Comparison of ENCODE assay signal across 33 cellular contexts in genomic region chr2:152297715-152298114, GRCh38.
"Had no signal": no experiment of that assay in that cellular context is flagged by ENCODE, and none has a peak within 500 bp of the region (broad histone marks: within the 10 kb centered on the region; RNA-seq: fewer than 3 reads in every experiment).

No MANE protein-coding gene starts in this region.

- H3K36me3 ChIP-seq: MG63 had no signal

- H3K9me3 ChIP-seq: MG63 had no signal

- H3K27ac ChIP-seq: KMS-11 had no signal

- DNase-seq: Karpas-422, Kasumi-1, MG63, MM.1S, MV-4-11, NCI-H1048, NCI-H1092, NCI-H1092 treated with DMSO at 0.1 percent for 48 hours, NCI-H1105, NCI-H1105 treated with DMSO at 0.1 percent for 48 hours, NCI-H1417 treated with DMSO at 0.1 percent for 48 hours, NCI-H1436, NCI-H1436 treated with DMSO at 0.1 percent for 48 hours, NCI-H146, NCI-H1694, NCI-H1694 treated with DMSO at 0.1 percent for 48 hours, NCI-H187, NCI-H187 treated with DMSO at 0.1 percent for 48 hours, NCI-H1930, NCI-H2029, NCI-H2029 treated with DMSO at 0.1 percent for 48 hours, NCI-H2081, NCI-H2081 treated with DMSO at 0.1 percent for 48 hours, NCI-H2107, NCI-H2171, NCI-H2171 treated with DMSO at 0.1 percent for 48 hours, NCI-H2227 treated with DMSO at 0.1 percent for 48 hours, NCI-H226, NCI-H345, NCI-H446, NCI-H446 treated with DMSO at 0.1 percent for 48 hours, NCI-H510A had no signal

- H3K4me3 ChIP-seq: MG63 had no signal

- H3K9ac ChIP-seq: KMS-11 had no signal

- H3K27me3 ChIP-seq: MG63 had no signal

- H3K4me2 ChIP-seq: KMS-11 had no signal
